In the genomic region with DNA sequence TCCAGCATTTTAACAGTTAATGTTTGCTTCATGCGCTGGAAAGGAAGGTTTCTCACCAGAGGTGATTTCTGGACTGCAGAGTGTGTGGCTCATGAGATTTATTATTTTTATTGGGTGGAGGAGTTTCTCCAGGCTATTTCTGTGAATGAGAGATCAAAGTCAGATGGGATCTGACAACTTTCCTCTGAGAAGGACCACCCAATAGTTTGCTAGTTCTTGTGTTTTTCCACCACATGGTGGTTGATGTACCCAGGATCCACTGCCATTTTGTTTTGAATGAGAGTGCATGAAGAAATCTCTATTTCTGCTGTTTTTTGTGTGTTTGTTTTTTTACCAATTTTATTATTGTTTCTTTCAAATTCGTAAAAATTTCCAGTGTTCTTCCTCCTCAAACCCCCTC, we compare ENCODE assay signal across 19 cellular contexts.
DNase-seq lines count a peak whose midpoint lies in the region; ATAC-seq, FAIRE-seq and TF ChIP-seq lines count a peak whose summit lies in the region.
"Had no signal": no experiment of that assay in that cellular context is flagged by ENCODE, and none has a peak within 500 bp of the region (broad histone marks: within the 10 kb centered on the region; RNA-seq: fewer than 3 reads in every experiment).

No MANE protein-coding gene starts in this region.

- TF ChIP-seq CTCF in HepG2 (CRISPR knock-in tag; IDR thresholded peaks at IDR 0.05) (no peak), right lobe of liver (IDR thresholded peaks at IDR 0.05) (no peak), osteocyte (IDR thresholded peaks at IDR 0.05) (no peak)
- no peak for TF ChIP-seq CTCF in activated CD8-positive, alpha-beta T cell treated with anti-CD3 and anti-CD28 coated beads for 36 hours (IDR thresholded peaks at IDR 0.05)

- H3K9me3 Mint-ChIP-seq in osteocyte (ENCODE audit: unreplicated experiment) = peaks cover 14% of the 10 kb centered on the region
- peaks cover 20% of the 10 kb centered on the region for H3K9me3 Mint-ChIP-seq in activated CD8-positive, alpha-beta T cell treated with anti-CD3 and anti-CD28 coated beads for 36 hours

- ATAC-seq in HepG2 = no peak
- no peak for ATAC-seq in right lobe of liver
- ATAC-seq in HG02678 (IDR thresholded peaks at IDR 0.05; ENCODE audit: unreplicated experiment) = no peak
- ATAC-seq in activated CD8-positive, alpha-beta T cell treated with anti-CD3 and anti-CD28 coated beads for 36 hours = no peak

- no peak overlapping the region for H2AFZ ChIP-seq in HepG2 (ENCODE audit: low read length)
- H2AFZ ChIP-seq: GM23248 had no signal

- H3K9ac ChIP-seq in HepG2 (ENCODE audit: insufficient read depth, low read depth, low read length) = no peak overlapping the region
- H3K9ac ChIP-seq: BLaER1, GM23248 had no signal

- no peaks in the 10 kb centered on the region for H4K20me1 ChIP-seq in HepG2 (ENCODE audit: insufficient read depth, low read length)
- H4K20me1 ChIP-seq: BLaER1 had no signal

- intact Hi-C loops in HepG2 (cut with micrococcal nuclease; ENCODE audit: unreplicated experiment) = no loop called here
- intact Hi-C loops in right lobe of liver (cut with DNase I) = no loop called here
- intact Hi-C loops in activated CD8-positive, alpha-beta T cell treated with anti-CD3 and anti-CD28 coated beads for 36 hours (cut with micrococcal nuclease) = no loop called here

- WGBS in HepG2 (ENCODE audit: low lambda C conversion rate) = 94% methylated on average over 2 of the region's 2 CpGs
- 82% methylated on average over 2 of the region's 2 CpGs for WGBS in right lobe of liver (ENCODE audit: insufficient coverage, low coverage, low lambda C conversion rate, missing lambda C conversion rate)

- no peak for TF ChIP-seq RAD21 in HepG2 (CRISPR knock-in tag; IDR thresholded peaks at IDR 0.05)

- no peak overlapping the region for H3K4me2 ChIP-seq in HepG2 (ENCODE audit: low read depth, low read length)
- H3K4me2 ChIP-seq: BLaER1 had no signal

- POLR2A ChIA-PET in HepG2 (lab: Yijun Ruan, JAX) = no interaction called here
- POLR2A ChIA-PET in activated CD8-positive, alpha-beta T cell treated with anti-CD3 and anti-CD28 coated beads for 36 hours (lab: Charles Lee) = no interaction called here

- H3K79me2 ChIP-seq in HepG2 (ENCODE audit: insufficient read depth, low read length) = no peaks in the 10 kb centered on the region

- TF ChIP-seq EP300 in HepG2 (IDR thresholded peaks at IDR 0.05; ENCODE audit: low read depth in 2 of 2, low read length in 2 of 2) (no peak), HepG2 (CRISPR knock-in tag; IDR thresholded peaks at IDR 0.05; ENCODE audit: borderline replicate concordance) (no peak)

- peaks cover 2% of the 10 kb centered on the region for H3K36me3 Mint-ChIP-seq in osteocyte (ENCODE audit: unreplicated experiment)
- peaks cover 50% of the 10 kb centered on the region for H3K36me3 Mint-ChIP-seq in activated CD8-positive, alpha-beta T cell treated with anti-CD3 and anti-CD28 coated beads for 36 hours (ENCODE audit: low read depth)

- TF ChIP-seq POLR2A in HepG2 (IDR thresholded peaks at IDR 0.05; ENCODE audit: insufficient read depth in 1 of 2, low read depth in 2 of 2, low read length in 2 of 2) = no peak
- no peak for TF ChIP-seq POLR2A in right lobe of liver (IDR thresholded peaks at IDR 0.05)

- H3K27me3 ChIP-seq in HepG2 (ENCODE audit: control insufficient read depth in 1 of 2, insufficient read depth in 2 of 2, low read length in 2 of 2) (no peaks in the 10 kb centered on the region), right lobe of liver (no peaks in the 10 kb centered on the region)
- H3K27me3 ChIP-seq: BLaER1 had no signal

- H3K27me3 Mint-ChIP-seq in osteocyte (ENCODE audit: unreplicated experiment) = no peaks in the 10 kb centered on the region
- no peaks in the 10 kb centered on the region for H3K27me3 Mint-ChIP-seq in activated CD8-positive, alpha-beta T cell treated with anti-CD3 and anti-CD28 coated beads for 36 hours
- H3K27me3 Mint-ChIP-seq: CD4-positive, alpha-beta memory T cell had no signal

- CTCF ChIA-PET in HepG2 (lab: Yijun Ruan, JAX; ENCODE audit: low intra/inter-chr PET ratio, low total read pairs) = no interaction called here
- CTCF ChIA-PET in activated CD8-positive, alpha-beta T cell treated with anti-CD3 and anti-CD28 coated beads for 36 hours (lab: Charles Lee) = no interaction called here

- H3K9me3 ChIP-seq in HepG2 (ENCODE audit: low read length) = peaks cover 10% of the 10 kb centered on the region
- peaks cover 0 to 3% (median 0%) of the 10 kb centered on the region in 4 donors for H3K9me3 ChIP-seq in right lobe of liver
- H3K9me3 ChIP-seq: HAP-1 had no signal

- H3K36me3 ChIP-seq in HepG2 (replicated peaks in 1 of 2; ENCODE audit: control insufficient read depth in 1 of 2, insufficient read depth in 2 of 2, low read length in 2 of 2) (no peaks in the 10 kb centered on the region), right lobe of liver (no peaks in the 10 kb centered on the region)
- H3K36me3 ChIP-seq: HAP-1 had no signal

- peak overlapping the region; percentile 61 for H3K27ac Mint-ChIP-seq in osteocyte (ENCODE audit: unreplicated experiment)
- H3K27ac Mint-ChIP-seq in activated CD8-positive, alpha-beta T cell treated with anti-CD3 and anti-CD28 coated beads for 36 hours = no peak overlapping the region
- H3K27ac Mint-ChIP-seq: CD14-positive monocyte; CD4-positive, alpha-beta memory T cell had no signal

- DNase-seq in HepG2 (ENCODE audit: low spot score) (no peak), right lobe of liver (no peak), kidney glomerular epithelial cell (lab: John Stamatoyannopoulos, UW) (peak; percentile 6), osteocyte (ENCODE audit: extremely low spot score, unreplicated experiment) (no peak), NCI-H1105 treated with DMSO at 0.1 percent for 48 hours (lab: John Stamatoyannopoulos, UW) (no peak)
- DNase-seq in activated CD8-positive, alpha-beta T cell treated with anti-CD3 and anti-CD28 coated beads for 36 hours = no peak
- DNase-seq: 8988T; CD4-positive, alpha-beta memory T cell; DMS153; DMS79; GDM1; GM23248 had no signal

- FAIRE-seq in HepG2 (lab: Jason Lieb, UNC) = no peak
- FAIRE-seq: GM12892, GM18507 had no signal

- H3K4me1 ChIP-seq in HepG2 (ENCODE audit: insufficient read depth, low read length) = no peaks in the 10 kb centered on the region
- H3K4me1 ChIP-seq in right lobe of liver = no peaks in the 10 kb centered on the region
- H3K4me1 ChIP-seq: BLaER1 had no signal

- H3K4me3 ChIP-seq in HepG2 (replicated peaks in 1 of 3; ENCODE audit: insufficient read depth in 1 of 3, low read depth in 2 of 3, low read length in 3 of 3) (no peak overlapping the region), right lobe of liver (no peak overlapping the region)
- H3K4me3 ChIP-seq: BLaER1, GM23248, HAP-1 had no signal

- in situ Hi-C loops in HepG2 (cut with HindIII; ENCODE audit: extremely low pct_ligation_motif_present, low pct_unique_long_range_greater_than_20kb) = no loop called here

- no TSS peak for BruUV-seq in HepG2 (replicated peaks; lab: Mats Ljungman, UMichigan)

- no peak overlapping the region for H3K4me3 Mint-ChIP-seq in osteocyte (ENCODE audit: unreplicated experiment)
- no peak overlapping the region for H3K4me3 Mint-ChIP-seq in activated CD8-positive, alpha-beta T cell treated with anti-CD3 and anti-CD28 coated beads for 36 hours
- H3K4me3 Mint-ChIP-seq: CD14-positive monocyte; CD4-positive, alpha-beta memory T cell had no signal

- H3K4me1 Mint-ChIP-seq in osteocyte (ENCODE audit: unreplicated experiment) = peaks cover 13% of the 10 kb centered on the region
- no peaks in the 10 kb centered on the region for H3K4me1 Mint-ChIP-seq in activated CD8-positive, alpha-beta T cell treated with anti-CD3 and anti-CD28 coated beads for 36 hours (ENCODE audit: low read depth)

- H3K27ac ChIP-seq in HepG2 (ENCODE audit: extremely low read length, insufficient read depth, low read length) (no peak overlapping the region), right lobe of liver (no peak overlapping the region)
- H3K27ac ChIP-seq: BLaER1, GM23248, HL-60 had no signal

TF ChIP-seq in HepG2, 621 proteins besides CTCF, POLR2A, EP300 and RAD21:
- TF ChIP-seq ZNF652 (CRISPR knock-in tag; IDR thresholded peaks at IDR 0.05; ENCODE audit: borderline replicate concordance, low read depth) (peak; percentile 50; the same call in 1 of the 2 replicates), ZNF180 (CRISPR knock-in tag; IDR thresholded peaks at IDR 0.05; ENCODE audit: borderline replicate concordance, low read depth) (no peak)
- TF ChIP-seq, protein P1, sequence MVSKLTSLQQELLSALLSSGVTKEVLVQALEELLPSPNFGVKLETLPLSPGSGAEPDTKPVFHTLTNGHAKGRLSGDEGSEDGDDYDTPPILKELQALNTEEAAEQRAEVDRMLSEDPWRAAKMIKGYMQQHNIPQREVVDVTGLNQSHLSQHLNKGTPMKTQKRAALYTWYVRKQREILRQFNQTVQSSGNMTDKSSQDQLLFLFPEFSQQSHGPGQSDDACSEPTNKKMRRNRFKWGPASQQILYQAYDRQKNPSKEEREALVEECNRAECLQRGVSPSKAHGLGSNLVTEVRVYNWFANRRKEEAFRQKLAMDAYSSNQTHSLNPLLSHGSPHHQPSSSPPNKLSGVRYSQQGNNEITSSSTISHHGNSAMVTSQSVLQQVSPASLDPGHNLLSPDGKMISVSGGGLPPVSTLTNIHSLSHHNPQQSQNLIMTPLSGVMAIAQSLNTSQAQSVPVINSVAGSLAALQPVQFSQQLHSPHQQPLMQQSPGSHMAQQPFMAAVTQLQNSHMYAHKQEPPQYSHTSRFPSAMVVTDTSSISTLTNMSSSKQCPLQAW (CRISPR knock-in tag; IDR thresholded peaks at IDR 0.05) = no peak
- TF ChIP-seq, protein P2, sequence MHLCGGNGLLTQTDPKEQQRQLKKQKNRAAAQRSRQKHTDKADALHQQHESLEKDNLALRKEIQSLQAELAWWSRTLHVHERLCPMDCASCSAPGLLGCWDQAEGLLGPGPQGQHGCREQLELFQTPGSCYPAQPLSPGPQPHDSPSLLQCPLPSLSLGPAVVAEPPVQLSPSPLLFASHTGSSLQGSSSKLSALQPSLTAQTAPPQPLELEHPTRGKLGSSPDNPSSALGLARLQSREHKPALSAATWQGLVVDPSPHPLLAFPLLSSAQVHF (CRISPR knock-in tag; IDR thresholded peaks at IDR 0.05) = no peak
TF ChIP-seq in HepG2: peak in this region for 1.
